Comparison of ENCODE assay signal across 25 cellular contexts in genomic region chr5:137636846-137637515, GRCh38.
"Had no signal": no experiment of that assay in that cellular context is flagged by ENCODE, and none has a peak within 500 bp of the region (broad histone marks: within the 10 kb centered on the region; RNA-seq: fewer than 3 reads in every experiment).

No MANE protein-coding gene starts in this region.

- H3K4me1 ChIP-seq: ascending aorta, body of pancreas had no signal

- ATAC-seq: activated CD8-positive, alpha-beta T cell treated with anti-CD3 and anti-CD28 coated beads for 36 hours; activated T-cell treated with anti-CD3 and anti-CD28 coated beads, Interleukin-2, amount 50 U/mL, for 72 hours; body of pancreas; Panc1; Right ventricle myocardium inferior; T-cell had no signal

- H3K27ac ChIP-seq: ascending aorta, body of pancreas, SK-N-MC, VCaP had no signal

- H3K27me3 ChIP-seq: ascending aorta, body of pancreas had no signal

- H3K4me3 ChIP-seq: ascending aorta, body of pancreas, SK-N-MC had no signal

- H3K9me3 ChIP-seq: ascending aorta, body of pancreas had no signal

- DNase-seq: activated CD4-positive, CD25-positive, alpha-beta regulatory T cell; activated CD8-positive, alpha-beta memory T cell treated with anti-CD3 and anti-CD28 coated beads, Interleukin-2, amount 50 U/mL, for 4 hours; activated CD8-positive, alpha-beta T cell treated with anti-CD3 and anti-CD28 coated beads for 36 hours; activated gamma-delta T cell treated with Interleukin-2 at 50 U/mL for 16 hours; activated naive CD4-positive, alpha-beta T cell treated with anti-CD3 and anti-CD28 coated beads, Interleukin-2, amount 10 ng/mL, durations not matched to agents 7 days and 5 days; activated naive CD8-positive, alpha-beta T cell treated with anti-CD3 and anti-CD28 coated beads for 36 hours; activated T-cell treated with anti-CD3 and anti-CD28 coated beads, Interleukin-2, amount 50 U/mL, for 72 hours; body of pancreas; KG1; NCI-H1092 treated with DMSO at 0.1 percent for 48 hours; NCI-H1417 treated with DMSO at 0.1 percent for 48 hours; NCI-H1694; NCI-H2029; NCI-H345; NCI-H510A; NCI-H526 treated with DMSO at 0.1 percent for 48 hours; NCI-H82; OCI-M1; RPMI8226; T-cell had no signal
